Comparison of ENCODE assay signal across 22 cellular contexts in the genomic region with DNA sequence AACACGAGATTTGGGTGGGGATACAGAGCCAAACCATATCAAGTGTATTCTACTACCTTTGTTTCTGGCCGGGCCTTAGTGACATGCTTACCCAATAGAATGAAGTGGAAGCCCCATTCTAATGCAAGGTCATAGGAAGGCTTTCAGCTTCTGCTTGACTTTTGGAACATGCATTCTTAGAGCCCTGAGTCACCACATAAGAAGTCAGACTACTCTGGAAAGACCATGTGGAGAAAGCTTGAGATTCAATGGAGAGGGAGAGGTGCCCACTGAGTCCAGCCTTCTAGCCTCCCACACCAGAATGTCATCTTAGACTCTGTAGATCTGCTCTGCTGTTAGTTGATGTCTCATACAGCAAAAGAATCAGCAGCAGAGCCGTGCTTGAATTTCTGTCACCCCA.
"Had no signal": no experiment of that assay in that cellular context is flagged by ENCODE, and none has a peak within 500 bp of the region (broad histone marks: within the 10 kb centered on the region; RNA-seq: fewer than 3 reads in every experiment).

No MANE protein-coding gene starts in this region.

- H3K9me3 ChIP-seq: gastrocnemius medialis had no signal

- H3K9ac ChIP-seq: parathyroid adenoma had no signal

- H3K4me3 ChIP-seq: gastrocnemius medialis, hepatocyte, tibial nerve had no signal

- H3K27ac ChIP-seq: gastrocnemius medialis, hepatocyte, parathyroid adenoma, tibial nerve had no signal

- H3K27me3 ChIP-seq: gastrocnemius medialis, hepatocyte, tibial nerve had no signal

- H3K36me3 ChIP-seq: gastrocnemius medialis, tibial nerve had no signal

- H3K4me1 ChIP-seq: gastrocnemius medialis, parathyroid adenoma, tibial nerve had no signal

- H2AFZ ChIP-seq: hepatocyte, parathyroid adenoma had no signal

- H3K4me2 ChIP-seq: hepatocyte had no signal

- DNase-seq: activated CD4-positive, alpha-beta memory T cell treated with anti-CD3 and anti-CD28 coated beads, Interleukin-2, amount 10 ng/mL, durations not matched to agents 7 days and 5 days; activated CD4-positive, alpha-beta T cell treated with anti-CD3 and anti-CD28 coated beads for 1 hour; activated CD4-positive, alpha-beta T cell treated with anti-CD3 and anti-CD28 coated beads, Interleukin-2, amount 10 ng/mL, durations not matched to agents 7 days and 5 days; activated naive CD8-positive, alpha-beta T cell treated with anti-CD3 and anti-CD28 coated beads, Interleukin-2, amount 50 U/mL, for 24 hours; activated T-cell treated with anti-CD3 and anti-CD28 coated beads, Interleukin-2, amount 50 U/mL, for 4 hours; effector memory CD4-positive, alpha-beta T cell; erythroblast; gastrocnemius medialis; left cardiac atrium; mammary epithelial cell; naive thymus-derived CD8-positive, alpha-beta T cell; occipital lobe; right cardiac atrium; stimulated activated CD4-positive, alpha-beta T cell treated with anti-CD3 and anti-CD28 coated beads, Interleukin-2, amount 100 ng/mL, for 48 hours; stimulated activated naive CD4-positive, alpha-beta T cell treated with Interleukin-2 at 50 U/mL for 16 hours; T-helper 17 cell; T1000 had no signal

- ATAC-seq: activated naive CD8-positive, alpha-beta T cell treated with anti-CD3 and anti-CD28 coated beads, Interleukin-2, amount 50 U/mL, for 24 hours; activated T-cell treated with anti-CD3 and anti-CD28 coated beads, Interleukin-2, amount 50 U/mL, for 4 hours; activated T-helper 17 cell treated with anti-CD3 and anti-CD28 coated beads, Interleukin-2, amount 50 U/mL, for 72 hours; gastrocnemius medialis; left cardiac atrium; naive thymus-derived CD8-positive, alpha-beta T cell; right cardiac atrium; T-helper 17 cell; WTC11 had no signal
